22 cellular contexts compared by ENCODE assay signal in the genomic region with DNA sequence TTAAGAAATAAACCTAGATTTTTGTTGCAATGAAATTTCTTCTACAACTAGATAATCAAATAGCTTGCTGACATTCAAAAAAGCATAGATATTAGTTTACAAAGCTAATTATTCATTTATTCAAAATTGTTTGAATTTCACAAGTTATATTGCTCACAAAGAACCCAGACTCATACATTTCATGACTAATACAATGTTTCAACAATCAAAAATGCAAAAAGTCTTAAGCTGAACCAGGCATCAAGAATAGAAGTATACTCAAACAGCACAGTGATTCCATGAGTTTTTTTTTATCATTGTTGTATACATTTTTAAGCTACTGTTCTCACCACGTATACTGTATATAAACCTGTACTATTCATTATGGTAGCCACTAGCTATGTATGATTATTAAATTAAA. TPM values are rescaled to one million over a fixed set of nuclear protein-coding genes. Genes with fewer than 3 reads are reported as not detected.
DNase-seq lines count a peak whose midpoint lies in the region; TF ChIP-seq lines count a peak whose summit lies in the region.
"Had no signal": no experiment of that assay in that cellular context is flagged by ENCODE, and none has a peak within 500 bp of the region (broad histone marks: within the 10 kb centered on the region; RNA-seq: fewer than 3 reads in every experiment).

No MANE protein-coding gene starts in this region.

- H3K4me3 ChIP-seq in epithelial cell of esophagus (ENCODE audit: low read length) (no peak overlapping the region), osteoblast (ENCODE audit: insufficient read depth, low read length) (no peak overlapping the region)
- H3K4me3 ChIP-seq: gastrocnemius medialis, GM23338, left ventricle myocardium inferior, prostate gland, testis had no signal

- TF ChIP-seq CTCF in epithelial cell of esophagus (IDR thresholded peaks at IDR 0.05; ENCODE audit: insufficient read depth, low read depth, low read length, missing control alignments), result no peak
- no peak for TF ChIP-seq CTCF in osteoblast (IDR thresholded peaks at IDR 0.05; ENCODE audit: extremely low read depth, low read depth, low read length)

- H3K79me2 ChIP-seq in osteoblast (ENCODE audit: insufficient read depth, low read length), result peaks cover 59% of the 10 kb centered on the region

- H4K20me1 ChIP-seq in osteoblast (ENCODE audit: insufficient read depth, low read length), result no peaks in the 10 kb centered on the region

- H3K9me3 ChIP-seq in osteoblast (ENCODE audit: low read depth, low read length), result peaks cover 4% of the 10 kb centered on the region
- H3K9me3 ChIP-seq: gastrocnemius medialis, prostate gland, testis had no signal

- DNase-seq in ELR (ENCODE audit: low read depth), result peak; percentile 67
- DNase-seq in M059J (ENCODE audit: low read depth), result peak; percentile 7
- DNase-seq in epithelial cell of esophagus (ENCODE audit: low read depth), result peak; percentile 53
- no peak for DNase-seq in osteoblast (ENCODE audit: insufficient read length, low spot score, missing footprints)
- no peak for DNase-seq in activated T-cell treated with anti-CD3 and anti-CD28 coated beads, Interleukin-2, amount 50 U/mL, for 1 hour
- no peak for DNase-seq in ecto neural progenitor cell (ENCODE audit: low spot score)
- no peak for DNase-seq in anterior cingulate cortex (lab: John Stamatoyannopoulos, UW)
- DNase-seq in activated naive CD4-positive, alpha-beta T cell (lab: John Stamatoyannopoulos, UW), result no peak
- DNase-seq: activated CD8-positive, alpha-beta T cell treated with anti-CD3 and anti-CD28 coated beads for 36 hours; CD4-positive, alpha-beta T cell; gastrocnemius medialis; hypothalamus; islet precursor cell; left ventricle myocardium inferior; NCI-H1092 treated with DMSO at 0.1 percent for 48 hours; NCI-H187; RPMI8226; stimulated activated naive CD4-positive, alpha-beta T cell; T-helper 2 cell; testis had no signal

- H3K36me3 ChIP-seq in osteoblast (ENCODE audit: insufficient read depth, low read length), result peaks cover 24% of the 10 kb centered on the region
- H3K36me3 ChIP-seq: gastrocnemius medialis, left ventricle myocardium inferior, prostate gland had no signal

- no peak overlapping the region for H2AFZ ChIP-seq in osteoblast (ENCODE audit: low read length)
- H2AFZ ChIP-seq: GM23338 had no signal

- H3K27me3 ChIP-seq in osteoblast (ENCODE audit: insufficient read depth, low read length), result no peaks in the 10 kb centered on the region
- H3K27me3 ChIP-seq: gastrocnemius medialis, testis had no signal

- peaks cover 26% of the 10 kb centered on the region for H3K4me1 ChIP-seq in osteoblast (ENCODE audit: insufficient read depth, low read length)
- H3K4me1 ChIP-seq: gastrocnemius medialis, left ventricle myocardium inferior, prostate gland, testis had no signal

- peak overlapping the region; percentile 55 for H3K4me2 ChIP-seq in osteoblast (ENCODE audit: insufficient read depth, low read length)
- H3K4me2 ChIP-seq: GM23338 had no signal

- H3K27ac ChIP-seq in osteoblast (ENCODE audit: low read depth, low read length), result peak overlapping the region; percentile 67
- H3K27ac ChIP-seq: gastrocnemius medialis, left ventricle myocardium inferior, prostate gland, testis had no signal

RNA-seq across cellular contexts. Expression of gene DIAPH3, which starts 51.0 kb away (rescaled TPM):
- total RNA-seq in M059J (2014; rRNA removed; shearing (Covaris generic)), result 7.3 and 17.2 TPM in 2 replicates
- total RNA-seq in osteoblast, result 8.3 TPM in 2 replicates

Comparison
In these comparisons a context has a peak if more than half of its experiments do, and no peak if none do; other contexts are left out.
1. DNase-seq: peak in ELR (single experiment), M059J (single experiment) and epithelial cell of esophagus (single experiment); none in osteoblast (single experiment), activated T-cell treated with anti-CD3 and anti-CD28 coated beads, Interleukin-2, amount 50 U/mL, for 1 hour (single experiment), ecto neural progenitor cell (single experiment), anterior cingulate cortex (0 of 58) and activated naive CD4-positive, alpha-beta T cell (0 of 4).